21 cellular contexts compared by ENCODE assay signal in the genomic region with DNA sequence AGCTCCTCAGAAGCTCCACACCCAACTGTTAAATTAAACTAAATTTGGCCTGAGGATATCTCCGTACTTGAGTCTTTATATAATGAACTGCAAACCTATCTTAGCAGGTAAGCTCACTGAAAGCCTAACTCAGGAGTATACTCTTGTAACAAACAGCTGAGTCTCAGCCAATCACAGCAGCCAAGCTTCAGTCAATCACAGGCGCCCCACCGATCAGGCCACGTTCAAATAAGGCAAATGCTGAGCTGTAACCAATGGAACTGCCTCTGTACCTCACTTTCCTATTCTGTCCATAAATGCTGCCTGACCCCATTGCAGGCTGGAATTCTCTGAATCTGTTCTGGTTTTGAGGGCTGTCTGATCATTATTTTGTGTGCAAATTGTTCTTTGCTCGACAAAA.
"Had no signal": no experiment of that assay in that cellular context is flagged by ENCODE, and none has a peak within 500 bp of the region (broad histone marks: within the 10 kb centered on the region; RNA-seq: fewer than 3 reads in every experiment).

No MANE protein-coding gene starts in this region.

- DNase-seq: activated CD4-positive, alpha-beta memory T cell treated with anti-CD3 and anti-CD28 coated beads for 36 hours; activated CD4-positive, alpha-beta T cell treated with anti-CD3 and anti-CD28 coated beads, Interleukin-2, amount 10 ng/mL, durations not matched to agents 7 days and 5 days; activated CD4-positive, CD25-positive, alpha-beta regulatory T cell; activated CD8-positive, alpha-beta memory T cell treated with anti-CD3 and anti-CD28 coated beads, Interleukin-2, amount 50 U/mL, for 4 hours; activated naive CD4-positive, alpha-beta T cell; aorta; NCI-H1092; NCI-H1417; NCI-H1930; NCI-H2107; NCI-H2171 treated with DMSO at 0.1 percent for 48 hours; NCI-H345; NCI-H510A; PC-3; SHP77; T-helper 17 cell; T-helper 9 cell had no signal

- H3K4me1 Mint-ChIP-seq: activated CD4-positive, alpha-beta T cell treated with anti-CD3 and anti-CD28 coated beads, Interleukin-2, amount 10 ng/mL, durations not matched to agents 7 days and 5 days; activated naive CD4-positive, alpha-beta T cell treated with anti-CD3 and anti-CD28 coated beads, Interleukin-2, amount 50 U/mL, for 24 hours; T-helper 17 cell had no signal

- H3K27ac Mint-ChIP-seq: activated CD4-positive, alpha-beta memory T cell treated with anti-CD3 and anti-CD28 coated beads for 36 hours; activated CD4-positive, alpha-beta T cell treated with anti-CD3 and anti-CD28 coated beads, Interleukin-2, amount 10 ng/mL, durations not matched to agents 7 days and 5 days; activated naive CD4-positive, alpha-beta T cell treated with anti-CD3 and anti-CD28 coated beads, Interleukin-2, amount 50 U/mL, for 24 hours; T-helper 17 cell had no signal

- H3K4me1 ChIP-seq: breast epithelium had no signal

- H3K9ac ChIP-seq: KMS-11 had no signal

- H3K4me3 ChIP-seq: breast epithelium had no signal

- H3K4me3 Mint-ChIP-seq: activated CD4-positive, alpha-beta memory T cell treated with anti-CD3 and anti-CD28 coated beads for 36 hours; activated CD4-positive, alpha-beta T cell treated with anti-CD3 and anti-CD28 coated beads, Interleukin-2, amount 10 ng/mL, durations not matched to agents 7 days and 5 days; activated naive CD4-positive, alpha-beta T cell treated with anti-CD3 and anti-CD28 coated beads, Interleukin-2, amount 50 U/mL, for 24 hours; T-helper 17 cell had no signal

- H3K27ac ChIP-seq: breast epithelium, KMS-11, VCaP had no signal

- H3K36me3 ChIP-seq: breast epithelium had no signal

- H3K9me3 ChIP-seq: breast epithelium had no signal

- H3K27me3 ChIP-seq: breast epithelium had no signal

- H3K9me3 Mint-ChIP-seq: activated CD4-positive, alpha-beta memory T cell treated with anti-CD3 and anti-CD28 coated beads for 36 hours; activated CD4-positive, alpha-beta T cell treated with anti-CD3 and anti-CD28 coated beads, Interleukin-2, amount 10 ng/mL, durations not matched to agents 7 days and 5 days; activated naive CD4-positive, alpha-beta T cell treated with anti-CD3 and anti-CD28 coated beads, Interleukin-2, amount 50 U/mL, for 24 hours had no signal

- H3K4me2 ChIP-seq: KMS-11 had no signal

- H3K36me3 Mint-ChIP-seq: activated CD4-positive, alpha-beta memory T cell treated with anti-CD3 and anti-CD28 coated beads for 36 hours; activated naive CD4-positive, alpha-beta T cell treated with anti-CD3 and anti-CD28 coated beads, Interleukin-2, amount 50 U/mL, for 24 hours had no signal
